ENCODE assay signal across 2 cellular contexts in the genomic region with DNA sequence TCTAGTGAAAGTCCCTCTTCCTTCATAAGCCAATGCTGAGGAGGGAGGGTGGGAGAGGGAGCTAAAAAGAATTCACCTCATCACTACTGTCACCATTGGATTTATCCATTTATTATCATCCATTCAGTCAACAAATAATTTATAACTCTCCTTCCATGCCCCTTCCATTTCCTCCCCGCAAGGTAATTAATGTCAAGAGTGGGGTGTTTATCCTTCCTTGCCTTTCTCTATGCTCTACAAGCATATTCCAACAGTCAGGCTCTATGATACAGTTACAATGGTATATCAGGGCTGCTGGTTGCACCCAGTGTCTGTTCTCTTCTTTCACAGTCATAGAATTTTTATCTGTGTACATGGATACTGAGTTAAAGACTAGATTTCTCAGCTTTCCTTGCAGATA.
TF ChIP-seq lines count a peak whose summit lies in the region.

No MANE protein-coding gene starts in this region.

TF ChIP-seq in HEK293, 187 proteins besides CTCF, POLR2A, EP300 and RAD21:
- TF ChIP-seq HOXC10 (CRISPR knock-in tag; IDR thresholded peaks at IDR 0.05) (no peak), ZNF707 (tag by site-specific recombination; IDR thresholded peaks at IDR 0.05) (peak; percentile 65; the same call in 1 of the 2 replicates)

TF ChIP-seq in K562, 482 proteins besides CTCF, POLR2A, EP300 and RAD21:
- TF ChIP-seq ZNF57 (CRISPR knock-in tag; IDR thresholded peaks at IDR 0.05) (no peak), TEAD1 (CRISPR knock-in tag; IDR thresholded peaks at IDR 0.05) (no peak), ZNF707 (CRISPR knock-in tag; conservative IDR thresholded peaks at IDR 0.05) (peak; percentile 86)
